21 cellular contexts compared by ENCODE assay signal in genomic region chr6:87180105-87180504, GRCh38. TPM values are rescaled to one million over a fixed set of nuclear protein-coding genes. Genes with fewer than 3 reads are reported as not detected.
DNase-seq lines count a peak whose midpoint lies in the region; ATAC-seq, FAIRE-seq and TF ChIP-seq lines count a peak whose summit lies in the region.
"Had no signal": no experiment of that assay in that cellular context is flagged by ENCODE, and none has a peak within 500 bp of the region (broad histone marks: within the 10 kb centered on the region; RNA-seq: fewer than 3 reads in every experiment).

No MANE protein-coding gene starts in this region.

- H3K27ac ChIP-seq in HUES6 (ENCODE audit: low read depth, low read length) (peak overlapping the region; percentile 18; the same call in 1 of the 2 replicates), H1 (ENCODE audit: low read depth, low read length) (no peak overlapping the region), heart left ventricle (no peak overlapping the region), aorta (ENCODE audit: low read depth in 1 of 2, low read length in 2 of 2) (no peak overlapping the region)
- H3K27ac ChIP-seq: left ventricle myocardium inferior had no signal

- WGBS in H1 (ENCODE audit: extremely low coverage in 1 of 2, insufficient coverage in 1 of 2, insufficient read length in 1 of 2, insufficient replicate concordance in 2 of 2, low coverage in 1 of 2, low lambda C conversion rate in 2 of 2, missing lambda C conversion rate in 1 of 2), 2 experiments: 46% methylated on average over 6 of the region's 6 CpGs; no CpG with 5 or more reads in 1 of the 2 experiments
- 87 to 97% (median 92%) methylated on average over 6 of the region's 6 CpGs for WGBS in heart left ventricle, 4 donors
- WGBS in aorta, 2 donors: 86 to 91% methylated on average over 6 of the region's 6 CpGs

- peaks cover 12% of the 10 kb centered on the region for H3K9me3 Mint-ChIP-seq in activated naive CD4-positive, alpha-beta T cell treated with anti-CD3 and anti-CD28 coated beads, Interleukin-2, amount 50 U/mL, for 24 hours
- H3K9me3 Mint-ChIP-seq in activated naive CD4-positive, alpha-beta T cell treated with anti-CD3 and anti-CD28 coated beads, Interleukin-2, amount 10 ng/mL, durations not matched to agents 7 days and 5 days: no peaks in the 10 kb centered on the region
- peaks cover 6% of the 10 kb centered on the region for H3K9me3 Mint-ChIP-seq in stimulated activated effector memory CD8-positive, alpha-beta T cell treated with anti-CD3 and anti-CD28 coated beads, Interleukin-12 subunit alpha, Interleukin-12 subunit beta, amount 100 ng/mL, for 72 hours
- H3K9me3 Mint-ChIP-seq: type B pancreatic cell had no signal

- H3K4me1 ChIP-seq in HUES6 (ENCODE audit: control insufficient read depth, insufficient read depth, low read length): peaks cover 42% of the 10 kb centered on the region
- H3K4me1 ChIP-seq in H1 (replicated peaks in 1 of 4; ENCODE audit: control insufficient read depth in 3 of 4, insufficient read depth in 4 of 4, low read length in 3 of 4): peaks cover 6 to 31% (median 23%) of the 10 kb centered on the region in 4 experiments
- peaks cover 0 to 28% (median 2%) of the 10 kb centered on the region in 12 donors for H3K4me1 ChIP-seq in heart left ventricle
- peaks cover 0 to 2% of the 10 kb centered on the region in 2 donors for H3K4me1 ChIP-seq in aorta (ENCODE audit: control insufficient read depth in 1 of 2, insufficient read depth in 2 of 2, low read length in 2 of 2)

- H3K18ac ChIP-seq in H1 (ENCODE audit: extremely low read depth, low read length): peak overlapping the region; percentile 52

- TF ChIP-seq EP300 in H1 (IDR thresholded peaks at IDR 0.05; ENCODE audit: borderline replicate concordance in 1 of 2, low read depth in 2 of 2, low read length in 2 of 2): no peak

- H2BK5ac ChIP-seq in H1 (ENCODE audit: low read depth, low read length): peak overlapping the region; percentile 21; the same call in 1 of the 2 replicates

- H4K20me1 ChIP-seq in H1 (replicated peaks in 1 of 2; ENCODE audit: control insufficient read depth in 1 of 2, insufficient read depth in 2 of 2, low read length in 2 of 2): peaks cover 0 to 12% of the 10 kb centered on the region in 2 experiments

- H3K23ac ChIP-seq in H1 (ENCODE audit: insufficient read length): no peak overlapping the region

- H4K91ac ChIP-seq in H1 (replicated peaks; ENCODE audit: insufficient read length, low read length): no peak overlapping the region

- H2AK5ac ChIP-seq in H1 (ENCODE audit: low read depth, low read length): 0 out of 2 replicates have a peak overlapping the region, but pooled peaks have one; percentile 11

- peaks cover 6% of the 10 kb centered on the region for H3K79me1 ChIP-seq in H1 (ENCODE audit: low read depth, low read length)

- H3K4me3 ChIP-seq in HUES6 (ENCODE audit: low read depth, low read length): no peak overlapping the region
- H3K4me3 ChIP-seq in H1 (ENCODE audit: extremely low read depth in 1 of 4, insufficient read depth in 2 of 4, low read depth in 3 of 4, low read length in 4 of 4): peak overlapping the region in 3 of 4 experiments; percentile 1 to 15 (median 6); a peak in 3 of 8 replicates
- no peak overlapping the region for H3K4me3 ChIP-seq in heart left ventricle
- no peak overlapping the region for H3K4me3 ChIP-seq in aorta (ENCODE audit: low read length in 2 of 2)
- H3K4me3 ChIP-seq: left ventricle myocardium inferior, mucosa of descending colon, smooth muscle cell had no signal

- H2BK12ac ChIP-seq in H1 (ENCODE audit: low read depth, low read length): no peak overlapping the region

- no peak for TF ChIP-seq CTCF in H1 (IDR thresholded peaks at IDR 0.05; ENCODE audit: control extremely low read depth in 1 of 3, insufficient read depth in 1 of 3, low read depth in 1 of 3, low read length in 3 of 3)
- no peak for TF ChIP-seq CTCF in heart left ventricle (IDR thresholded peaks at IDR 0.05)

- peaks cover 41% of the 10 kb centered on the region for H3K36me3 Mint-ChIP-seq in activated naive CD4-positive, alpha-beta T cell treated with anti-CD3 and anti-CD28 coated beads, Interleukin-2, amount 50 U/mL, for 24 hours
- peaks cover 57% of the 10 kb centered on the region for H3K36me3 Mint-ChIP-seq in activated naive CD4-positive, alpha-beta T cell treated with anti-CD3 and anti-CD28 coated beads, Interleukin-2, amount 10 ng/mL, durations not matched to agents 7 days and 5 days
- H3K36me3 Mint-ChIP-seq in stimulated activated effector memory CD8-positive, alpha-beta T cell treated with anti-CD3 and anti-CD28 coated beads, Interleukin-12 subunit alpha, Interleukin-12 subunit beta, amount 100 ng/mL, for 72 hours: peaks cover 92% of the 10 kb centered on the region

- H3K9ac ChIP-seq in HUES6 (ENCODE audit: low read length): peak overlapping the region; percentile 14
- no peak overlapping the region for H3K9ac ChIP-seq in H1 (replicated peaks in 1 of 4; ENCODE audit: extremely low read depth in 1 of 4, low read depth in 3 of 4, low read length in 3 of 4)
- H3K9ac ChIP-seq: SK-N-SH had no signal

- H4K5ac ChIP-seq in H1 (ENCODE audit: insufficient read length, low read depth, low read length): peak overlapping the region; percentile 21

- peak overlapping the region; percentile 48 to 70 for H3K4me2 ChIP-seq in H1 (ENCODE audit: insufficient read depth in 1 of 2, low read depth in 2 of 2, low read length in 2 of 2)
- H3K4me2 ChIP-seq: SK-N-SH, smooth muscle cell had no signal

- POLR2A ChIA-PET in H1 (lab: Charles Lee; ENCODE audit: partially characterized antibody): interaction anchor here (0.8 to 1.5 kb wide), 3 partner anchors 9 to 13 kb away, joined by 3 to 4 read pairs (median 4); no protein-coding TSS in a partner anchor

- H2BK15ac ChIP-seq in H1 (ENCODE audit: low read length): no peak overlapping the region

- H3K14ac ChIP-seq in H1 (ENCODE audit: insufficient read length): no peak overlapping the region

- peak overlapping the region; percentile 52; the same call in 1 of the 2 replicates for H2BK20ac ChIP-seq in H1 (ENCODE audit: low read length)

- H3K56ac ChIP-seq in H1 (replicated peaks; ENCODE audit: insufficient read length, low read depth, low read length): no peak overlapping the region

- H3K79me2 ChIP-seq in H1 (ENCODE audit: control insufficient read depth in 1 of 2, insufficient read depth in 2 of 2, low read length in 2 of 2): peaks cover 29 to 99% of the 10 kb centered on the region in 2 experiments

- H3K27me3 Mint-ChIP-seq in activated naive CD4-positive, alpha-beta T cell treated with anti-CD3 and anti-CD28 coated beads, Interleukin-2, amount 50 U/mL, for 24 hours: no peaks in the 10 kb centered on the region
- no peaks in the 10 kb centered on the region for H3K27me3 Mint-ChIP-seq in activated naive CD4-positive, alpha-beta T cell treated with anti-CD3 and anti-CD28 coated beads, Interleukin-2, amount 10 ng/mL, durations not matched to agents 7 days and 5 days
- H3K27me3 Mint-ChIP-seq: activated CD8-positive, alpha-beta memory T cell treated with anti-CD3 and anti-CD28 coated beads, Interleukin-2, amount 10 ng/mL, durations not matched to agents 7 days and 5 days; type B pancreatic cell had no signal

- H3K36me3 ChIP-seq in HUES6 (ENCODE audit: control insufficient read depth, insufficient read depth, low read length) (no peaks in the 10 kb centered on the region), H1 (ENCODE audit: control insufficient read depth in 2 of 4, insufficient read depth in 4 of 4, low read length in 3 of 4) (peaks cover 0 to 5% (median under 1%) of the 10 kb centered on the region in 4 experiments; a peak in 2 of 8 replicates), heart left ventricle (peaks cover 0 to 12% (median 4%) of the 10 kb centered on the region in 9 donors), aorta (ENCODE audit: control insufficient read depth in 1 of 2, insufficient read depth in 2 of 2, low read length in 1 of 2) (no peaks in the 10 kb centered on the region)

- no peak for TF ChIP-seq RAD21 in H1 (IDR thresholded peaks at IDR 0.05 in 1 of 2, conservative IDR thresholded peaks at IDR 0.05 in 1 of 2; ENCODE audit: low read depth in 2 of 2, low read length in 2 of 2)

- H2BK120ac ChIP-seq in H1 (replicated peaks; ENCODE audit: low read depth, low read length): no peak overlapping the region

- peak; percentile 48 for FAIRE-seq in H1 (lab: Jason Lieb, UNC)

- H3K4me3 Mint-ChIP-seq in activated naive CD4-positive, alpha-beta T cell treated with anti-CD3 and anti-CD28 coated beads, Interleukin-2, amount 50 U/mL, for 24 hours: peak overlapping the region; percentile 55
- H3K4me3 Mint-ChIP-seq in activated naive CD4-positive, alpha-beta T cell treated with anti-CD3 and anti-CD28 coated beads, Interleukin-2, amount 10 ng/mL, durations not matched to agents 7 days and 5 days: no peak overlapping the region
- H3K4me3 Mint-ChIP-seq in stimulated activated effector memory CD8-positive, alpha-beta T cell treated with anti-CD3 and anti-CD28 coated beads, Interleukin-12 subunit alpha, Interleukin-12 subunit beta, amount 100 ng/mL, for 72 hours: peak overlapping the region; percentile 6
- H3K4me3 Mint-ChIP-seq: activated CD8-positive, alpha-beta memory T cell treated with anti-CD3 and anti-CD28 coated beads, Interleukin-2, amount 10 ng/mL, durations not matched to agents 7 days and 5 days; type B pancreatic cell had no signal

- H2AFZ ChIP-seq in H1 (ENCODE audit: low read length): no peak overlapping the region

- peaks cover 93% of the 10 kb centered on the region for H3K4me1 Mint-ChIP-seq in activated naive CD4-positive, alpha-beta T cell treated with anti-CD3 and anti-CD28 coated beads, Interleukin-2, amount 50 U/mL, for 24 hours
- peaks cover 38% of the 10 kb centered on the region for H3K4me1 Mint-ChIP-seq in activated naive CD4-positive, alpha-beta T cell treated with anti-CD3 and anti-CD28 coated beads, Interleukin-2, amount 10 ng/mL, durations not matched to agents 7 days and 5 days
- H3K4me1 Mint-ChIP-seq in stimulated activated effector memory CD8-positive, alpha-beta T cell treated with anti-CD3 and anti-CD28 coated beads, Interleukin-12 subunit alpha, Interleukin-12 subunit beta, amount 100 ng/mL, for 72 hours: peaks cover 82% of the 10 kb centered on the region

- no peak for ATAC-seq in stimulated activated effector memory CD8-positive, alpha-beta T cell treated with anti-CD3 and anti-CD28 coated beads, Interleukin-12 subunit alpha, Interleukin-12 subunit beta, amount 100 ng/mL, for 72 hours
- ATAC-seq in heart left ventricle (no peak), aorta (ENCODE audit: low FRiP score) (no peak)
- ATAC-seq: activated CD8-positive, alpha-beta memory T cell treated with anti-CD3 and anti-CD28 coated beads, Interleukin-2, amount 10 ng/mL, durations not matched to agents 7 days and 5 days; HCT116; mucosa of descending colon had no signal

- CTCF ChIA-PET in activated naive CD4-positive, alpha-beta T cell treated with anti-CD3 and anti-CD28 coated beads, Interleukin-2, amount 10 ng/mL, durations not matched to agents 7 days and 5 days (lab: Charles Lee): no interaction called here
- CTCF ChIA-PET in H1 (lab: Charles Lee; ENCODE audit: partially characterized antibody): interaction anchor here (1.0 kb wide), 1 partner anchor 13 kb away, joined by 3 read pairs; no protein-coding TSS in a partner anchor

- no peak for DNase-seq in activated naive CD4-positive, alpha-beta T cell treated with anti-CD3 and anti-CD28 coated beads, Interleukin-2, amount 10 ng/mL, durations not matched to agents 7 days and 5 days
- DNase-seq in H1 (ENCODE audit: low read depth in 1 of 2, low spot score in 2 of 2): no peak
- no peak for DNase-seq in stimulated activated effector memory CD8-positive, alpha-beta T cell treated with anti-CD3 and anti-CD28 coated beads, Interleukin-12 subunit alpha, Interleukin-12 subunit beta, amount 100 ng/mL, for 72 hours (ENCODE audit: low spot score in 2 of 2)
- no peak for DNase-seq in T1000 (lab: John Stamatoyannopoulos, UW)
- DNase-seq in heart left ventricle: no peak
- no peak for DNase-seq in aorta
- DNase-seq: activated CD8-positive, alpha-beta memory T cell treated with anti-CD3 and anti-CD28 coated beads, Interleukin-2, amount 10 ng/mL, durations not matched to agents 7 days and 5 days; cerebellar nuclear complex; DMS53; effector CD8-positive, alpha-beta T cell; left ventricle myocardium inferior; mucosa of descending colon; NCI-H1417; SK-N-SH; stimulated activated CD4-positive, alpha-beta T cell treated with anti-CD3 and anti-CD28 coated beads, Interleukin-2, amount 100 ng/mL, for 48 hours; T-helper 9 cell had no signal

- intact Hi-C loops in heart left ventricle (cut with DNase I) (no loop called here), aorta (cut with DNase I) (no loop called here)

- no peaks in the 10 kb centered on the region for H3K27me3 ChIP-seq in HUES6 (ENCODE audit: control insufficient read depth, insufficient read depth, low read length)
- H3K27me3 ChIP-seq in H1 (replicated peaks in 1 of 4; ENCODE audit: control insufficient read depth in 3 of 4, extremely low read depth in 1 of 4, insufficient read depth in 3 of 4, low read length in 3 of 4): no peaks in the 10 kb centered on the region
- no peaks in the 10 kb centered on the region for H3K27me3 ChIP-seq in heart left ventricle
- no peaks in the 10 kb centered on the region for H3K27me3 ChIP-seq in aorta (ENCODE audit: control insufficient read depth in 1 of 2, insufficient read depth in 2 of 2, low read length in 1 of 2)

- TF ChIP-seq POLR2A in H1 (IDR thresholded peaks at IDR 0.05; ENCODE audit: control extremely low read depth in 1 of 2, low read depth in 2 of 2, low read length in 2 of 2) (no peak), heart left ventricle (IDR thresholded peaks at IDR 0.05) (no peak)

- H3K9me3 ChIP-seq in HUES6 (ENCODE audit: control insufficient read depth, insufficient read depth, low read depth, low read length): no peaks in the 10 kb centered on the region
- H3K9me3 ChIP-seq in H1 (ENCODE audit: insufficient read depth in 2 of 2, low read depth in 1 of 2, low read length in 1 of 2): no peaks in the 10 kb centered on the region
- H3K9me3 ChIP-seq in heart left ventricle: peaks cover 0 to 5% (median 0%) of the 10 kb centered on the region in 12 donors
- no peaks in the 10 kb centered on the region for H3K9me3 ChIP-seq in aorta (ENCODE audit: control insufficient read depth, low read length)
- H3K9me3 ChIP-seq: left ventricle myocardium inferior, mucosa of descending colon, SK-N-SH had no signal

- peak overlapping the region; percentile 92 for H3K27ac Mint-ChIP-seq in activated naive CD4-positive, alpha-beta T cell treated with anti-CD3 and anti-CD28 coated beads, Interleukin-2, amount 50 U/mL, for 24 hours
- H3K27ac Mint-ChIP-seq in activated naive CD4-positive, alpha-beta T cell treated with anti-CD3 and anti-CD28 coated beads, Interleukin-2, amount 10 ng/mL, durations not matched to agents 7 days and 5 days: no peak overlapping the region
- peak overlapping the region; percentile 93 for H3K27ac Mint-ChIP-seq in stimulated activated effector memory CD8-positive, alpha-beta T cell treated with anti-CD3 and anti-CD28 coated beads, Interleukin-12 subunit alpha, Interleukin-12 subunit beta, amount 100 ng/mL, for 72 hours
- H3K27ac Mint-ChIP-seq: activated CD8-positive, alpha-beta memory T cell treated with anti-CD3 and anti-CD28 coated beads, Interleukin-2, amount 10 ng/mL, durations not matched to agents 7 days and 5 days; type B pancreatic cell had no signal

- no peak overlapping the region for H4K8ac ChIP-seq in H1 (ENCODE audit: extremely low read depth, insufficient read depth, low read length)

- no peaks in the 10 kb centered on the region for H3K23me2 ChIP-seq in H1 (ENCODE audit: low read depth, low read length)

- H3K4ac ChIP-seq in H1 (replicated peaks; ENCODE audit: insufficient read length, low read depth, low read length): peak overlapping the region; percentile 28

RNA-seq across cellular contexts. Expression of gene ZNF292, which starts 24.7 kb away (rescaled TPM):
- total RNA-seq in H1 (2021; fragmentation: NEBNext Ultra II Directional; extraction: Animal tissue kit (Norgen Biotek cat#: 25700)): 38.0 and 44.2 TPM in 2 replicates
- polyA plus RNA-seq in H1 (2011; rRNA removed) (5.0 and 6.8 TPM in 2 replicates), heart left ventricle (1 to 10 TPM; 4.0 to 5.6 TPM), aorta (1 to 10 TPM; 3.4 to 7.6 TPM)
- 8.4 TPM for polyA plus RNA-seq in H1 (2011; cell fraction: cytosol; rRNA removed)
- 16.3 TPM for polyA plus RNA-seq in H1 (2011; cell fraction: nucleus; rRNA removed)
- polyA plus RNA-seq in H1 (2012, experiment 1 of 2): 7.6 to 14.1 TPM (median 10.6 TPM) in 4 replicates
- 0.77 TPM for polyA plus RNA-seq in H1 (2012, experiment 2 of 2)
- polyA plus RNA-seq in H1 (2013, experiment 1 of 2): 24.6 TPM
- 22.8 TPM for polyA plus RNA-seq in H1 (2013, experiment 2 of 2)
- polyA minus RNA-seq in H1 (2011; rRNA and poly(A)+ RNA removed): 46.9 and 58.6 TPM in 2 replicates
- 26.4 TPM for polyA minus RNA-seq in H1 (2011; cell fraction: cytosol; rRNA and poly(A)+ RNA removed)
- 162 TPM for polyA minus RNA-seq in H1 (2011; cell fraction: nucleus; rRNA and poly(A)+ RNA removed)
- total RNA-seq in heart left ventricle (10 to 100 TPM; 13.6 to 35.8 (median 28.1) TPM), aorta (10 to 100 TPM; 57.9 to 71.6 TPM)

Comparison
In these comparisons a context has a peak if more than half of its experiments do, and no peak if none do; other contexts are left out.
1. H3K4me3 ChIP-seq: peak in H1 (3 of 4); none in HUES6 (single experiment), heart left ventricle (0 of 12) and aorta (0 of 2).